In the genomic region with DNA sequence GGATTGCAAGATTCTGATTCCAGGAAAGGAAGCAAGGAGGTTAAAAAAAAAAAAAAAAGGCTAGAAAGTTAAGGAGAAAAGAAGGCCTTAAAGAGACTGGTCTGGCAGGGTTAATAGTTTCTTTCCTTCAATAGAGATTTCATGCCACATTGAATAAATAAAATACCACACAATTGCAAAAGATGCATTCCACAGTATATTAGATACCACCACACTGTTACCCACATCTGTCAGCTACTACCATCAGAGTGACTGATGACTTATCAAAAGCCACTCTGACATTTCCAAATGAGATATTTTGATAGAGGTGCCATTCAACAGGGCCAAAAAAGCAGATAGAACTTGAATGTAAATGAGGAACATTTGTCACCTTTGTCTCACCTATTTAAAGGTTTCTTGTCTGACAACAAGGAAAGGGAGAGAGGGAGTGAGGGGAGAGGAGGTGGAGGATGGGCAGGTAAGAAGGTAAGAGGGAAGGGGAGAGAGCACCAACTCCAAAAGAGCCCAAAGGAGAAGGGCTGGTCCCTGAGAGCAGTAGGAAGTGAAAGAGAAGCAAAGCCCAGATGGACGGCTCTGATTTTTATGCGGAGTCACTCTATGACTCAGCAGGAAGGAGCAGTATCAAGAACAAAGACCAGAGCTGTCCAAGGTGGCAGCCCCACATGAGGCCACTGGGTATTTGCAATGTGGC, we compare ENCODE assay signal across 1 cellular context.
TF ChIP-seq lines count a peak whose summit lies in the region.

No MANE protein-coding gene starts in this region.

TF ChIP-seq in K562, 482 proteins besides CTCF, POLR2A, EP300 and RAD21 (continued from another document and continues in another):
- TF ChIP-seq, protein P1, sequence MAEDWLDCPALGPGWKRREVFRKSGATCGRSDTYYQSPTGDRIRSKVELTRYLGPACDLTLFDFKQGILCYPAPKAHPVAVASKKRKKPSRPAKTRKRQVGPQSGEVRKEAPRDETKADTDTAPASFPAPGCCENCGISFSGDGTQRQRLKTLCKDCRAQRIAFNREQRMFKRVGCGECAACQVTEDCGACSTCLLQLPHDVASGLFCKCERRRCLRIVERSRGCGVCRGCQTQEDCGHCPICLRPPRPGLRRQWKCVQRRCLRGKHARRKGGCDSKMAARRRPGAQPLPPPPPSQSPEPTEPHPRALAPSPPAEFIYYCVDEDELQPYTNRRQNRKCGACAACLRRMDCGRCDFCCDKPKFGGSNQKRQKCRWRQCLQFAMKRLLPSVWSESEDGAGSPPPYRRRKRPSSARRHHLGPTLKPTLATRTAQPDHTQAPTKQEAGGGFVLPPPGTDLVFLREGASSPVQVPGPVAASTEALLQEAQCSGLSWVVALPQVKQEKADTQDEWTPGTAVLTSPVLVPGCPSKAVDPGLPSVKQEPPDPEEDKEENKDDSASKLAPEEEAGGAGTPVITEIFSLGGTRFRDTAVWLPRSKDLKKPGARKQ (CRISPR knock-in tag; IDR thresholded peaks at IDR 0.05) = no peak
- TF ChIP-seq, protein P2, sequence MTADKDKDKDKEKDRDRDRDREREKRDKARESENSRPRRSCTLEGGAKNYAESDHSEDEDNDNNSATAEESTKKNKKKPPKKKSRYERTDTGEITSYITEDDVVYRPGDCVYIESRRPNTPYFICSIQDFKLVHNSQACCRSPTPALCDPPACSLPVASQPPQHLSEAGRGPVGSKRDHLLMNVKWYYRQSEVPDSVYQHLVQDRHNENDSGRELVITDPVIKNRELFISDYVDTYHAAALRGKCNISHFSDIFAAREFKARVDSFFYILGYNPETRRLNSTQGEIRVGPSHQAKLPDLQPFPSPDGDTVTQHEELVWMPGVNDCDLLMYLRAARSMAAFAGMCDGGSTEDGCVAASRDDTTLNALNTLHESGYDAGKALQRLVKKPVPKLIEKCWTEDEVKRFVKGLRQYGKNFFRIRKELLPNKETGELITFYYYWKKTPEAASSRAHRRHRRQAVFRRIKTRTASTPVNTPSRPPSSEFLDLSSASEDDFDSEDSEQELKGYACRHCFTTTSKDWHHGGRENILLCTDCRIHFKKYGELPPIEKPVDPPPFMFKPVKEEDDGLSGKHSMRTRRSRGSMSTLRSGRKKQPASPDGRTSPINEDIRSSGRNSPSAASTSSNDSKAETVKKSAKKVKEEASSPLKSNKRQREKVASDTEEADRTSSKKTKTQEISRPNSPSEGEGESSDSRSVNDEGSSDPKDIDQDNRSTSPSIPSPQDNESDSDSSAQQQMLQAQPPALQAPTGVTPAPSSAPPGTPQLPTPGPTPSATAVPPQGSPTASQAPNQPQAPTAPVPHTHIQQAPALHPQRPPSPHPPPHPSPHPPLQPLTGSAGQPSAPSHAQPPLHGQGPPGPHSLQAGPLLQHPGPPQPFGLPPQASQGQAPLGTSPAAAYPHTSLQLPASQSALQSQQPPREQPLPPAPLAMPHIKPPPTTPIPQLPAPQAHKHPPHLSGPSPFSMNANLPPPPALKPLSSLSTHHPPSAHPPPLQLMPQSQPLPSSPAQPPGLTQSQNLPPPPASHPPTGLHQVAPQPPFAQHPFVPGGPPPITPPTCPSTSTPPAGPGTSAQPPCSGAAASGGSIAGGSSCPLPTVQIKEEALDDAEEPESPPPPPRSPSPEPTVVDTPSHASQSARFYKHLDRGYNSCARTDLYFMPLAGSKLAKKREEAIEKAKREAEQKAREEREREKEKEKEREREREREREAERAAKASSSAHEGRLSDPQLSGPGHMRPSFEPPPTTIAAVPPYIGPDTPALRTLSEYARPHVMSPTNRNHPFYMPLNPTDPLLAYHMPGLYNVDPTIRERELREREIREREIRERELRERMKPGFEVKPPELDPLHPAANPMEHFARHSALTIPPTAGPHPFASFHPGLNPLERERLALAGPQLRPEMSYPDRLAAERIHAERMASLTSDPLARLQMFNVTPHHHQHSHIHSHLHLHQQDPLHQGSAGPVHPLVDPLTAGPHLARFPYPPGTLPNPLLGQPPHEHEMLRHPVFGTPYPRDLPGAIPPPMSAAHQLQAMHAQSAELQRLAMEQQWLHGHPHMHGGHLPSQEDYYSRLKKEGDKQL (CRISPR knock-in tag; IDR thresholded peaks at IDR 0.05; ENCODE audit: borderline replicate concordance) = 0 out of 2 replicates have a peak, but pooled peaks have one; percentile 25
- TF ChIP-seq, protein P3, sequence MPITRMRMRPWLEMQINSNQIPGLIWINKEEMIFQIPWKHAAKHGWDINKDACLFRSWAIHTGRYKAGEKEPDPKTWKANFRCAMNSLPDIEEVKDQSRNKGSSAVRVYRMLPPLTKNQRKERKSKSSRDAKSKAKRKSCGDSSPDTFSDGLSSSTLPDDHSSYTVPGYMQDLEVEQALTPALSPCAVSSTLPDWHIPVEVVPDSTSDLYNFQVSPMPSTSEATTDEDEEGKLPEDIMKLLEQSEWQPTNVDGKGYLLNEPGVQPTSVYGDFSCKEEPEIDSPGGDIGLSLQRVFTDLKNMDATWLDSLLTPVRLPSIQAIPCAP (CRISPR knock-in tag; IDR thresholded peaks at IDR 0.05; ENCODE audit: borderline replicate concordance) = peak; percentile 89; the same call in 1 of the 2 replicates
- TF ChIP-seq MTF1 (CRISPR knock-in tag; IDR thresholded peaks at IDR 0.05; ENCODE audit: borderline replicate concordance) (no peak), CHD4 (IDR thresholded peaks at IDR 0.05; ENCODE audit: insufficient read depth, insufficient replicate concordance, low read depth, low read length, poor library complexity, severe bottlenecking) (no peak), NFIC (IDR thresholded peaks at IDR 0.05) (peak; percentile 31), ZNF140 (CRISPR knock-in tag; IDR thresholded peaks at IDR 0.05) (no peak), FOXJ2 (tag; IDR thresholded peaks at IDR 0.05) (0 out of 2 replicates have a peak, but pooled peaks have one; percentile 64), CBFA2T2 (conservative IDR thresholded peaks at IDR 0.05) (peak; percentile 59; the same call in 1 of the 2 replicates), EWSR1 (IDR thresholded peaks at IDR 0.05; ENCODE audit: borderline replicate concordance, low read depth, partially characterized antibody) (no peak), NR2F6 (CRISPR knock-in tag; IDR thresholded peaks at IDR 0.05) (no peak), HSF4 (CRISPR knock-in tag; IDR thresholded peaks at IDR 0.05; ENCODE audit: borderline replicate concordance) (no peak), CEBPB (tag; IDR thresholded peaks at IDR 0.05) (no peak), ZNF644 (tag; IDR thresholded peaks at IDR 0.05; ENCODE audit: low read depth) (peak; percentile 89), TRIM24 (IDR thresholded peaks at IDR 0.05) (peak; percentile 73 to 84), TRIM28 (IDR thresholded peaks at IDR 0.05) (0 out of 2 replicates have a peak, but pooled peaks have one; percentile 67), SIX5 (IDR thresholded peaks at IDR 0.05; ENCODE audit: borderline replicate concordance in 1 of 2, insufficient read depth in 1 of 2, low read depth in 1 of 2, low read length in 2 of 2) (no peak), EZH2 (IDR thresholded peaks at IDR 0.05; ENCODE audit: borderline replicate concordance, low read depth, low read length) (no peak), ZNF668 (CRISPR knock-in tag; IDR thresholded peaks at IDR 0.05) (peak; percentile 80; the same call in 1 of the 2 replicates), JUN (IDR thresholded peaks at IDR 0.05; ENCODE audit: borderline replicate concordance, low read depth, low read length) (peak; percentile 92), JUN (CRISPR knock-in tag; IDR thresholded peaks at IDR 0.05; ENCODE audit: borderline replicate concordance) (no peak), BRCA1 (IDR thresholded peaks at IDR 0.05) (no peak), BRCA1 (CRISPR knock-in tag; IDR thresholded peaks at IDR 0.05) (no peak), ZNF212 (CRISPR knock-in tag; IDR thresholded peaks at IDR 0.05) (no peak), DDX20 (tag; IDR thresholded peaks at IDR 0.05; ENCODE audit: low read depth) (peak; percentile 76), FOSL1 (tag; conservative IDR thresholded peaks at IDR 0.05) (peak; percentile 97), KDM1A (IDR thresholded peaks at IDR 0.05) (peak; percentile 82 to 88), NR4A1 (CRISPR knock-in tag; IDR thresholded peaks at IDR 0.05) (no peak), NR4A1 (tag; IDR thresholded peaks at IDR 0.05) (peak; percentile 62; the same call in 1 of the 2 replicates), ZNF431 (CRISPR knock-in tag; IDR thresholded peaks at IDR 0.05) (0 out of 2 replicates have a peak, but pooled peaks have one; percentile 37), KDM5B (IDR thresholded peaks at IDR 0.05; ENCODE audit: insufficient replicate concordance, low read depth, low read length) (no peak), MAZ (CRISPR knock-in tag; conservative IDR thresholded peaks at IDR 0.05 in 1 of 2, IDR thresholded peaks at IDR 0.05 in 1 of 2) (peak; percentile 37 to 90; a peak in 3 of 4 replicates), BRF1 (IDR thresholded peaks at IDR 0.05; ENCODE audit: borderline replicate concordance, extremely low read depth, insufficient read length) (no peak), ZNF224 (CRISPR knock-in tag; IDR thresholded peaks at IDR 0.05) (peak; percentile 76; the same call in 1 of the 2 replicates), DPF2 (IDR thresholded peaks at IDR 0.05) (peak; percentile 97), NR3C1 (CRISPR knock-in tag; IDR thresholded peaks at IDR 0.05) (no peak), FOS (IDR thresholded peaks at IDR 0.05; ENCODE audit: extremely low read depth, insufficient read length) (peak; percentile 44), GTF2A2 (tag; IDR thresholded peaks at IDR 0.05) (no peak), DMBX1 (CRISPR knock-in tag; IDR thresholded peaks at IDR 0.05; ENCODE audit: borderline replicate concordance) (peak; percentile 92), ZNF165 (CRISPR knock-in tag; IDR thresholded peaks at IDR 0.05; ENCODE audit: borderline replicate concordance) (0 out of 2 replicates have a peak, but pooled peaks have one; percentile 11), L3MBTL2 (IDR thresholded peaks at IDR 0.05) (no peak), ZNF134 (CRISPR knock-in tag; conservative IDR thresholded peaks at IDR 0.05) (no peak), GTF2E2 (tag; IDR thresholded peaks at IDR 0.05) (no peak), ZNF217 (CRISPR knock-in tag; IDR thresholded peaks at IDR 0.05) (no peak), FOXP1 (CRISPR knock-in tag; IDR thresholded peaks at IDR 0.05) (peak; percentile 49; the same call in 1 of the 2 replicates)
- TF ChIP-seq, protein P4, sequence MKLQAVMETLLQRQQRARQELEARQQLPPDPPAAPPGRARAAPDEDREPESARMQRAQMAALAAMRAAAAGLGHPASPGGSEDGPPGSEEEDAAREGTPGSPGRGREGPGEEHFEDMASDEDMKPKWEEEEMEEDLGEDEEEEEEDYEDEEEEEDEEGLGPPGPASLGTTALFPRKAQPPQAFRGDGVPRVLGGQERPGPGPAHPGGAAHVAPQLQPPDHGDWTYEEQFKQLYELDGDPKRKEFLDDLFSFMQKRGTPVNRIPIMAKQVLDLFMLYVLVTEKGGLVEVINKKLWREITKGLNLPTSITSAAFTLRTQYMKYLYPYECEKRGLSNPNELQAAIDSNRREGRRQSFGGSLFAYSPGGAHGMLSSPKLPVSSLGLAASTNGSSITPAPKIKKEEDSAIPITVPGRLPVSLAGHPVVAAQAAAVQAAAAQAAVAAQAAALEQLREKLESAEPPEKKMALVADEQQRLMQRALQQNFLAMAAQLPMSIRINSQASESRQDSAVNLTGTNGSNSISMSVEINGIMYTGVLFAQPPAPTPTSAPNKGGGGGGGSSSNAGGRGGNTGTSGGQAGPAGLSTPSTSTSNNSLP (IDR thresholded peaks at IDR 0.05; ENCODE audit: borderline replicate concordance, low read depth, low read length) = no peak; the same call in 1 of the 2 replicates
- TF ChIP-seq, protein P5, sequence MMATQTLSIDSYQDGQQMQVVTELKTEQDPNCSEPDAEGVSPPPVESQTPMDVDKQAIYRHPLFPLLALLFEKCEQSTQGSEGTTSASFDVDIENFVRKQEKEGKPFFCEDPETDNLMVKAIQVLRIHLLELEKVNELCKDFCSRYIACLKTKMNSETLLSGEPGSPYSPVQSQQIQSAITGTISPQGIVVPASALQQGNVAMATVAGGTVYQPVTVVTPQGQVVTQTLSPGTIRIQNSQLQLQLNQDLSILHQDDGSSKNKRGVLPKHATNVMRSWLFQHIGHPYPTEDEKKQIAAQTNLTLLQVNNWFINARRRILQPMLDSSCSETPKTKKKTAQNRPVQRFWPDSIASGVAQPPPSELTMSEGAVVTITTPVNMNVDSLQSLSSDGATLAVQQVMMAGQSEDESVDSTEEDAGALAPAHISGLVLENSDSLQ (IDR thresholded peaks at IDR 0.05) = peak; percentile 83
- TF ChIP-seq, protein P6, sequence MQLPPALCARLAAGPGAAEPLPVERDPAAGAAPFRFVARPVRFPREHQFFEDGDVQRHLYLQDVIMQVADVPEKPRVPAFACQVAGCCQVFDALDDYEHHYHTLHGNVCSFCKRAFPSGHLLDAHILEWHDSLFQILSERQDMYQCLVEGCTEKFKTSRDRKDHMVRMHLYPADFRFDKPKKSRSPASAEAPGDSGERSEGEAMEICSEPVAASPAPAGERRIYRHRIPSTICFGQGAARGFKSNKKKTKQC (CRISPR knock-in tag; IDR thresholded peaks at IDR 0.05) = peak; percentile 92
- TF ChIP-seq, protein P7, sequence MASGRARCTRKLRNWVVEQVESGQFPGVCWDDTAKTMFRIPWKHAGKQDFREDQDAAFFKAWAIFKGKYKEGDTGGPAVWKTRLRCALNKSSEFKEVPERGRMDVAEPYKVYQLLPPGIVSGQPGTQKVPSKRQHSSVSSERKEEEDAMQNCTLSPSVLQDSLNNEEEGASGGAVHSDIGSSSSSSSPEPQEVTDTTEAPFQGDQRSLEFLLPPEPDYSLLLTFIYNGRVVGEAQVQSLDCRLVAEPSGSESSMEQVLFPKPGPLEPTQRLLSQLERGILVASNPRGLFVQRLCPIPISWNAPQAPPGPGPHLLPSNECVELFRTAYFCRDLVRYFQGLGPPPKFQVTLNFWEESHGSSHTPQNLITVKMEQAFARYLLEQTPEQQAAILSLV (tag; IDR thresholded peaks at IDR 0.05) = 0 out of 2 replicates have a peak, but pooled peaks have one; percentile 49
- TF ChIP-seq, protein P8, sequence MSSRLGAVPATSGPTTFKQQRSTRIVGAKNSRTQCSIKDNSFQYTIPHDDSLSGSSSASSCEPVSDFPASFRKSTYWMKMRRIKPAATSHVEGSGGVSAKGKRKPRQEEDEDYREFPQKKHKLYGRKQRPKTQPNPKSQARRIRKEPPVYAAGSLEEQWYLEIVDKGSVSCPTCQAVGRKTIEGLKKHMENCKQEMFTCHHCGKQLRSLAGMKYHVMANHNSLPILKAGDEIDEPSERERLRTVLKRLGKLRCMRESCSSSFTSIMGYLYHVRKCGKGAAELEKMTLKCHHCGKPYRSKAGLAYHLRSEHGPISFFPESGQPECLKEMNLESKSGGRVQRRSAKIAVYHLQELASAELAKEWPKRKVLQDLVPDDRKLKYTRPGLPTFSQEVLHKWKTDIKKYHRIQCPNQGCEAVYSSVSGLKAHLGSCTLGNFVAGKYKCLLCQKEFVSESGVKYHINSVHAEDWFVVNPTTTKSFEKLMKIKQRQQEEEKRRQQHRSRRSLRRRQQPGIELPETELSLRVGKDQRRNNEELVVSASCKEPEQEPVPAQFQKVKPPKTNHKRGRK (tag; IDR thresholded peaks at IDR 0.05) = peak; percentile 37
- TF ChIP-seq, protein P9, sequence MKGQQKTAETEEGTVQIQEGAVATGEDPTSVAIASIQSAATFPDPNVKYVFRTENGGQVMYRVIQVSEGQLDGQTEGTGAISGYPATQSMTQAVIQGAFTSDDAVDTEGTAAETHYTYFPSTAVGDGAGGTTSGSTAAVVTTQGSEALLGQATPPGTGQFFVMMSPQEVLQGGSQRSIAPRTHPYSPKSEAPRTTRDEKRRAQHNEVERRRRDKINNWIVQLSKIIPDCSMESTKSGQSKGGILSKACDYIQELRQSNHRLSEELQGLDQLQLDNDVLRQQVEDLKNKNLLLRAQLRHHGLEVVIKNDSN (CRISPR knock-in tag; IDR thresholded peaks at IDR 0.05) = no peak
